ENCODE assay signal across 17 cellular contexts in genomic region chr4:105677689-105678088, GRCh38. TPM values are rescaled to one million over a fixed set of nuclear protein-coding genes. Genes with fewer than 3 reads are reported as not detected.
DNase-seq lines count a peak whose midpoint lies in the region; ATAC-seq and TF ChIP-seq lines count a peak whose summit lies in the region.
"Had no signal": no experiment of that assay in that cellular context is flagged by ENCODE, and none has a peak within 500 bp of the region (broad histone marks: within the 10 kb centered on the region; RNA-seq: fewer than 3 reads in every experiment).

No MANE protein-coding gene starts in this region.

- peak overlapping the region; percentile 1; the same call in 1 of the 2 replicates for H3K27ac ChIP-seq in PC-3 (ENCODE audit: low read length)
- H3K27ac ChIP-seq: GM23248 had no signal

- no peaks in the 10 kb centered on the region for H4K20me1 ChIP-seq in PC-3 (ENCODE audit: low read length)

- peaks cover under 1% of the 10 kb centered on the region for H3K36me3 Mint-ChIP-seq in activated CD4-positive, alpha-beta memory T cell treated with anti-CD3 and anti-CD28 coated beads for 36 hours

- H3K36me3 ChIP-seq in PC-3 (ENCODE audit: low read depth, low read length) (peaks cover 7% of the 10 kb centered on the region), mucosa of descending colon (ENCODE audit: low read depth) (no peaks in the 10 kb centered on the region)

- BruUV-seq in PC-3 (replicated peaks; lab: Mats Ljungman, UMichigan): no TSS peak

- CTCF ChIA-PET in PC-3 (lab: Charles Lee): interaction anchor here (0.8 kb wide), 1 partner anchor 38 kb away, joined by 4 read pairs; no protein-coding TSS in a partner anchor
- CTCF ChIA-PET in activated CD4-positive, alpha-beta memory T cell treated with anti-CD3 and anti-CD28 coated beads for 36 hours (lab: Charles Lee): no interaction called here

- peak overlapping the region; percentile 26 for H3K4me2 ChIP-seq in PC-3 (ENCODE audit: low read length)

- H3K4me3 Mint-ChIP-seq in activated CD4-positive, alpha-beta memory T cell treated with anti-CD3 and anti-CD28 coated beads for 36 hours: no peak overlapping the region
- H3K4me3 Mint-ChIP-seq: CD14-positive monocyte; CD4-positive, alpha-beta memory T cell had no signal

- H3F3A ChIP-seq in PC-3 (ENCODE audit: low read length, unreplicated experiment): peaks cover 2% of the 10 kb centered on the region

- no peak overlapping the region for H3K4me3 ChIP-seq in PC-3 (ENCODE audit: low read length)
- no peak overlapping the region for H3K4me3 ChIP-seq in mucosa of descending colon
- H3K4me3 ChIP-seq: GM23248, K562 had no signal

- no peak overlapping the region for H3K9ac ChIP-seq in PC-3 (ENCODE audit: low read length)
- H3K9ac ChIP-seq: GM23248 had no signal

- H3K9me2 ChIP-seq in PC-3 (replicated peaks; ENCODE audit: low read length): no peaks in the 10 kb centered on the region

- H3K4me1 Mint-ChIP-seq in activated CD4-positive, alpha-beta memory T cell treated with anti-CD3 and anti-CD28 coated beads for 36 hours (ENCODE audit: low read depth): no peaks in the 10 kb centered on the region
- H3K4me1 Mint-ChIP-seq: CD14-positive monocyte; CD4-positive, alpha-beta memory T cell had no signal

- POLR2A ChIA-PET in PC-3 (lab: Charles Lee; ENCODE audit: unreplicated experiment): interaction anchor here (0.6 kb wide), 1 partner anchor 36 kb away, joined by 5 read pairs; no protein-coding TSS in a partner anchor
- POLR2A ChIA-PET in activated CD4-positive, alpha-beta memory T cell treated with anti-CD3 and anti-CD28 coated beads for 36 hours (lab: Charles Lee): no interaction called here

- H3K27me3 ChIP-seq in PC-3 (ENCODE audit: low read length): no peaks in the 10 kb centered on the region

- intact Hi-C loops in PC-3 (cut with micrococcal nuclease): loop anchor here (5.0 kb wide), 2 partner anchors 35 to 45 kb away; no protein-coding TSS in a partner anchor
- intact Hi-C loops in mucosa of descending colon (cut with DNase I, micrococcal nuclease): no loop called here
- intact Hi-C loops in activated CD4-positive, alpha-beta memory T cell treated with anti-CD3 and anti-CD28 coated beads for 36 hours (cut with micrococcal nuclease): no loop called here

- H2AFZ ChIP-seq in PC-3 (ENCODE audit: low read length): no peak overlapping the region
- H2AFZ ChIP-seq: GM23248 had no signal

- H3K4me1 ChIP-seq in PC-3 (ENCODE audit: insufficient read depth, low read length): peaks cover 51% of the 10 kb centered on the region
- no peaks in the 10 kb centered on the region for H3K4me1 ChIP-seq in mucosa of descending colon (ENCODE audit: low read depth)

- ATAC-seq in PC-3: peak; percentile 75
- peak; percentile 87 for ATAC-seq in mucosa of descending colon
- ATAC-seq: HCT116, K562 had no signal

- H3K9me3 Mint-ChIP-seq in activated CD4-positive, alpha-beta memory T cell treated with anti-CD3 and anti-CD28 coated beads for 36 hours: no peaks in the 10 kb centered on the region

- H3K27me3 Mint-ChIP-seq in activated CD4-positive, alpha-beta memory T cell treated with anti-CD3 and anti-CD28 coated beads for 36 hours: no peaks in the 10 kb centered on the region

- no peaks in the 10 kb centered on the region for H3K79me2 ChIP-seq in PC-3 (ENCODE audit: low read length)

- DNase-seq in PC-3 (peak; percentile 75), kidney glomerular epithelial cell (lab: John Stamatoyannopoulos, UW) (peak; percentile 7), mucosa of descending colon (peak in 1 of 3 donors; percentile 40), NCI-H2227 (lab: John Stamatoyannopoulos, UW; ENCODE audit: unreplicated experiment) (no peak), LoVo (ENCODE audit: low spot score) (no peak), foreskin melanocyte (no peak)
- DNase-seq in activated CD4-positive, alpha-beta memory T cell treated with anti-CD3 and anti-CD28 coated beads for 36 hours: no peak
- DNase-seq: AML-193; Calu3; CD4-positive, alpha-beta memory T cell; DMS79 treated with DMSO at 0.1 percent for 48 hours; GF-D8; GM23248; IMR-90 had no signal

- TF ChIP-seq CTCF in PC-3 (conservative IDR thresholded peaks at IDR 0.05; ENCODE audit: low read depth, low read length): no peak
- no peak for TF ChIP-seq CTCF in mucosa of descending colon (IDR thresholded peaks at IDR 0.05)

- no peak overlapping the region for H3K27ac Mint-ChIP-seq in activated CD4-positive, alpha-beta memory T cell treated with anti-CD3 and anti-CD28 coated beads for 36 hours
- H3K27ac Mint-ChIP-seq: CD14-positive monocyte; CD4-positive, alpha-beta memory T cell had no signal

- no peaks in the 10 kb centered on the region for H3K9me3 ChIP-seq in PC-3 (ENCODE audit: low read length)
- H3K9me3 ChIP-seq in mucosa of descending colon: no peaks in the 10 kb centered on the region

RNA-seq across cellular contexts. Expression of gene INTS12, which starts 30.8 kb away (rescaled TPM):
- total RNA-seq in PC-3 (2014; rRNA removed) (12.6 and 13.3 TPM in 2 replicates), mucosa of descending colon (10 to 100 TPM; 15.9 to 18.7 (median 17.1) TPM)
- total RNA-seq in activated CD4-positive, alpha-beta memory T cell treated with anti-CD3 and anti-CD28 coated beads for 36 hours: 10 to 100 TPM; 19.6 to 22.7 TPM

RNA-seq across cellular contexts. Expression of gene GSTCD, which starts 30.9 kb away (rescaled TPM):
- total RNA-seq in PC-3 (2014; rRNA removed) (12.1 and 15.4 TPM in 2 replicates), mucosa of descending colon (10 to 100 TPM in 2 of 3 donors, 1 to 10 TPM in 1; 6.7 to 11.6 (median 10.1) TPM)
- total RNA-seq in activated CD4-positive, alpha-beta memory T cell treated with anti-CD3 and anti-CD28 coated beads for 36 hours: 10 to 100 TPM; 15.2 to 16.7 TPM

Comparison
In these comparisons a context has a peak if more than half of its experiments do, and no peak if none do; other contexts are left out.
1. DNase-seq: peak in PC-3 (single experiment) and kidney glomerular epithelial cell (single experiment); none in NCI-H2227 (single experiment), activated CD4-positive, alpha-beta memory T cell treated with anti-CD3 and anti-CD28 coated beads for 36 hours (single experiment), LoVo (single experiment) and foreskin melanocyte (single experiment).